ENCODE assay signal across 1 cellular context in genomic region chr22:38873469-38874411, GRCh38.
TF ChIP-seq lines count a peak whose summit lies in the region.

No MANE protein-coding gene starts in this region.

TF ChIP-seq in GM12878, 131 proteins besides CTCF, POLR2A, EP300 and RAD21 (continued from another document):
- no peak for TF ChIP-seq REST (IDR thresholded peaks at IDR 0.05; ENCODE audit: low read depth, low read length)
- TF ChIP-seq SMAD1 (IDR thresholded peaks at IDR 0.05; ENCODE audit: low read depth, partially characterized antibody): peak; percentile 46
- TF ChIP-seq SUZ12 (IDR thresholded peaks at IDR 0.05; ENCODE audit: unreplicated experiment): no peak
- 0 out of 2 replicates have a peak, but pooled peaks have one; percentile 24 for TF ChIP-seq LARP7 (IDR thresholded peaks at IDR 0.05)
- no peak for TF ChIP-seq POU2F2 (IDR thresholded peaks at IDR 0.05; ENCODE audit: borderline replicate concordance, low read depth, low read length)
- no peak for TF ChIP-seq ZBTB40 (IDR thresholded peaks at IDR 0.05; ENCODE audit: borderline replicate concordance)
- TF ChIP-seq MYB (IDR thresholded peaks at IDR 0.05; ENCODE audit: borderline replicate concordance, low read depth, low read length): no peak
- no peak for TF ChIP-seq FOXK2 (IDR thresholded peaks at IDR 0.05)
- TF ChIP-seq CEBPB (IDR thresholded peaks at IDR 0.05; ENCODE audit: borderline replicate concordance in 1 of 2, low read depth in 2 of 2, low read length in 2 of 2): no peak
- TF ChIP-seq PKNOX1 (IDR thresholded peaks at IDR 0.05): peak; percentile 94
- no peak for TF ChIP-seq WRNIP1 (IDR thresholded peaks at IDR 0.05; ENCODE audit: borderline replicate concordance, low read depth, low read length)
- peak in 1 of 2 experiments; percentile 44; a peak in 1 of 4 replicates for TF ChIP-seq ETV6 (conservative IDR thresholded peaks at IDR 0.05 in 1 of 2, IDR thresholded peaks at IDR 0.05 in 1 of 2; ENCODE audit: borderline replicate concordance in 1 of 2, low read depth in 1 of 2)
